Comparison of ENCODE assay signal across 28 cellular contexts in genomic region chr6:12132351-12133222, GRCh38.
DNase-seq lines count a peak whose midpoint lies in the region; ATAC-seq and TF ChIP-seq lines count a peak whose summit lies in the region.
"Had no signal": no experiment of that assay in that cellular context is flagged by ENCODE, and none has a peak within 500 bp of the region (broad histone marks: within the 10 kb centered on the region; RNA-seq: fewer than 3 reads in every experiment).

No MANE protein-coding gene starts in this region.

- no peaks in the 10 kb centered on the region for H3K27me3 Mint-ChIP-seq in T-helper 2 cell treated with Interferon-gamma antibody and Interleukin-4, amounts not matched to agents 5 μg/mL and 100 μg/mL, for 36 hours (ENCODE audit: low read depth)
- H3K27me3 Mint-ChIP-seq: memory B cell had no signal

- peaks cover 25% of the 10 kb centered on the region for H3K4me1 ChIP-seq in PC-3 (ENCODE audit: insufficient read depth, low read length)
- H3K4me1 ChIP-seq: body of pancreas had no signal

- H3K4me1 Mint-ChIP-seq in T-helper 2 cell treated with Interferon-gamma antibody and Interleukin-4, amounts not matched to agents 5 μg/mL and 100 μg/mL, for 36 hours (ENCODE audit: low read depth), result peaks cover 2% of the 10 kb centered on the region
- H3K4me1 Mint-ChIP-seq: neural crest cell had no signal

- DNase-seq in EL, result peak; percentile 9
- DNase-seq in PC-3, result peak; percentile 32
- DNase-seq in brain microvascular endothelial cell, result no peak
- peak; percentile 5 for DNase-seq in myocyte (ENCODE audit: low read depth)
- DNase-seq in T-helper 2 cell treated with Interferon-gamma antibody and Interleukin-4, amounts not matched to agents 5 μg/mL and 100 μg/mL, for 36 hours (ENCODE audit: low spot score), result no peak
- DNase-seq in NOMO-1 treated with DMSO at 0.1 percent for 48 hours (lab: John Stamatoyannopoulos, UW; ENCODE audit: unreplicated experiment), result no peak
- DNase-seq: activated CD4-positive, alpha-beta T cell treated with anti-CD3 and anti-CD28 coated beads, Interleukin-2, amount 50 U/mL, for 4 hours; activated CD8-positive, alpha-beta memory T cell treated with anti-CD3 and anti-CD28 coated beads, Interleukin-2, amount 50 U/mL, for 48 hours; body of pancreas; Calu3; effector CD4-positive, alpha-beta T cell; HFFc6; hippocampal formation; NCI-H1105 treated with DMSO at 0.1 percent for 48 hours; NCI-H2029; NCI-H526; posterior cingulate gyrus; right cardiac atrium; spleen; stimulated activated CD4-positive, alpha-beta T cell treated with anti-CD3 and anti-CD28 coated beads, Interleukin-2, amount 100 ng/mL, for 48 hours; substantia nigra; T-helper 1 cell; upper lobe of left lung had no signal

- no TSS peak for BruUV-seq in PC-3 (replicated peaks; lab: Mats Ljungman, UMichigan)

- peaks cover 24% of the 10 kb centered on the region for H3K36me3 Mint-ChIP-seq in T-helper 2 cell treated with Interferon-gamma antibody and Interleukin-4, amounts not matched to agents 5 μg/mL and 100 μg/mL, for 36 hours (ENCODE audit: low read depth)

- no peak overlapping the region for H3K27ac Mint-ChIP-seq in T-helper 2 cell treated with Interferon-gamma antibody and Interleukin-4, amounts not matched to agents 5 μg/mL and 100 μg/mL, for 36 hours
- H3K27ac Mint-ChIP-seq: activated naive CD4-positive, alpha-beta T cell treated with anti-CD3 and anti-CD28 coated beads, Interleukin-2, amount 50 U/mL, for 72 hours; activated T-helper 2 cell treated with anti-CD3 and anti-CD28 coated beads, Interferon-gamma antibody, Interleukin-2, Interleukin-4, amounts not matched to agents 10 μg/mL and 5 μg/mL and 100 μg/mL, durations not matched to agents 14 hours and 24 hours and 36 hours; HFFc6; memory B cell had no signal

- H3K27ac ChIP-seq in PC-3 (ENCODE audit: low read length), result no peak overlapping the region
- peak overlapping the region; percentile 31 for H3K27ac ChIP-seq in brain microvascular endothelial cell
- H3K27ac ChIP-seq: body of pancreas, spleen, upper lobe of left lung had no signal

- CTCF ChIA-PET in PC-3 (lab: Charles Lee), result no interaction called here

- H3K9me3 Mint-ChIP-seq in T-helper 2 cell treated with Interferon-gamma antibody and Interleukin-4, amounts not matched to agents 5 μg/mL and 100 μg/mL, for 36 hours, result no peaks in the 10 kb centered on the region
- H3K9me3 Mint-ChIP-seq: activated T-helper 2 cell treated with anti-CD3 and anti-CD28 coated beads, Interferon-gamma antibody, Interleukin-2, Interleukin-4, amounts not matched to agents 10 μg/mL and 5 μg/mL and 100 μg/mL, durations not matched to agents 14 hours and 24 hours and 36 hours; HFFc6; memory B cell; neural crest cell had no signal

- ATAC-seq in PC-3 (peak; percentile 46; the same call in 1 of the 2 replicates), GM18505 (IDR thresholded peaks at IDR 0.05; ENCODE audit: unreplicated experiment) (no peak)
- ATAC-seq: activated naive CD4-positive, alpha-beta T cell treated with anti-CD3 and anti-CD28 coated beads, Interleukin-2, amount 50 U/mL, for 72 hours; body of pancreas; right cardiac atrium had no signal

- H3K27me3 ChIP-seq in PC-3 (ENCODE audit: low read length) (no peaks in the 10 kb centered on the region), brain microvascular endothelial cell (replicated peaks) (no peaks in the 10 kb centered on the region)
- H3K27me3 ChIP-seq: body of pancreas, spleen, upper lobe of left lung had no signal

- no peak for TF ChIP-seq POLR2A in GM18505 (IDR thresholded peaks at IDR 0.05; ENCODE audit: borderline replicate concordance, extremely low read depth, insufficient read depth, insufficient read length)

- H3K4me3 ChIP-seq in PC-3 (ENCODE audit: low read length), result no peak overlapping the region
- no peak overlapping the region for H3K4me3 ChIP-seq in brain microvascular endothelial cell (ENCODE audit: low read depth, low read length)
- H3K4me3 ChIP-seq: body of pancreas, spleen, upper lobe of left lung had no signal

- no peak overlapping the region for H3K9ac ChIP-seq in PC-3 (ENCODE audit: low read length)

- TF ChIP-seq CTCF in PC-3 (conservative IDR thresholded peaks at IDR 0.05; ENCODE audit: low read depth, low read length) (no peak), brain microvascular endothelial cell (IDR thresholded peaks at IDR 0.05; ENCODE audit: low read depth, low read length, missing control alignments) (no peak)

- no peaks in the 10 kb centered on the region for H4K20me1 ChIP-seq in PC-3 (ENCODE audit: low read length)

- no peak overlapping the region for H2AFZ ChIP-seq in PC-3 (ENCODE audit: low read length)

- in situ Hi-C loops in brain microvascular endothelial cell (cut with HindIII; ENCODE audit: low pct_ligation_motif_present, low sequenced_read_pairs), result no loop called here

- H3F3A ChIP-seq in PC-3 (ENCODE audit: low read length, unreplicated experiment), result peaks cover 7% of the 10 kb centered on the region

- POLR2A ChIA-PET in PC-3 (lab: Charles Lee; ENCODE audit: unreplicated experiment), result no interaction called here

- H3K9me3 ChIP-seq in PC-3 (ENCODE audit: low read length), result no peaks in the 10 kb centered on the region
- H3K9me3 ChIP-seq: body of pancreas, spleen, upper lobe of left lung had no signal

- no peak overlapping the region for H3K4me3 Mint-ChIP-seq in T-helper 2 cell treated with Interferon-gamma antibody and Interleukin-4, amounts not matched to agents 5 μg/mL and 100 μg/mL, for 36 hours
- H3K4me3 Mint-ChIP-seq: HFFc6, memory B cell, neural crest cell had no signal

- intact Hi-C loops in PC-3 (cut with micrococcal nuclease), result no loop called here

- no peak overlapping the region for H3K4me2 ChIP-seq in PC-3 (ENCODE audit: low read length)

- H3K9me2 ChIP-seq in PC-3 (replicated peaks; ENCODE audit: low read length), result no peaks in the 10 kb centered on the region

- H3K36me3 ChIP-seq in PC-3 (ENCODE audit: low read depth, low read length) (peaks cover 4% of the 10 kb centered on the region; the same call in 1 of the 2 replicates), brain microvascular endothelial cell (replicated peaks) (no peaks in the 10 kb centered on the region)
- H3K36me3 ChIP-seq: upper lobe of left lung had no signal

- H3K79me2 ChIP-seq in PC-3 (ENCODE audit: low read length), result no peaks in the 10 kb centered on the region

Comparison
In these comparisons a context has a peak if more than half of its experiments do, and no peak if none do; other contexts are left out.
1. DNase-seq: peak in EL (single experiment), PC-3 (single experiment) and myocyte (single experiment); none in brain microvascular endothelial cell (single experiment), T-helper 2 cell treated with Interferon-gamma antibody and Interleukin-4, amounts not matched to agents 5 μg/mL and 100 μg/mL, for 36 hours (single experiment) and NOMO-1 treated with DMSO at 0.1 percent for 48 hours (single experiment).